9 cellular contexts compared by ENCODE assay signal in genomic region chr22:46035380-46035741, GRCh38. TPM values are rescaled to one million over a fixed set of nuclear protein-coding genes. Genes with fewer than 3 reads are reported as not detected.
DNase-seq lines count a peak whose midpoint lies in the region; ATAC-seq lines count a peak whose summit lies in the region.
"Had no signal": no experiment of that assay in that cellular context is flagged by ENCODE, and none has a peak within 500 bp of the region (broad histone marks: within the 10 kb centered on the region; RNA-seq: fewer than 3 reads in every experiment).

No MANE protein-coding gene starts in this region.

- H3K4me3 Mint-ChIP-seq in T-helper 1 cell treated with Interleukin-12 subunit alpha and Interleukin-12 subunit beta and Interleukin-4 antibody, amounts not matched to agents 30 μg/mL and 1 μg/mL, for 36 hours, result peak overlapping the region; percentile 71
- H3K4me3 Mint-ChIP-seq in activated naive CD8-positive, alpha-beta T cell treated with anti-CD3 and anti-CD28 coated beads, Interleukin-2, amount 10 ng/mL, durations not matched to agents 7 days and 5 days, result peak overlapping the region; percentile 84
- H3K4me3 Mint-ChIP-seq in immature natural killer cell, result peak overlapping the region; percentile 73 to 86 (median 82)

- H3K9me3 ChIP-seq in stomach smooth muscle (ENCODE audit: control insufficient read depth in 2 of 2, low read length in 2 of 2), result no peaks in the 10 kb centered on the region

- peak overlapping the region; percentile 63 to 68 for H3K4me3 ChIP-seq in stomach smooth muscle (ENCODE audit: low read length in 2 of 2)

- H3K27me3 Mint-ChIP-seq in T-helper 1 cell treated with Interleukin-12 subunit alpha and Interleukin-12 subunit beta and Interleukin-4 antibody, amounts not matched to agents 30 μg/mL and 1 μg/mL, for 36 hours (ENCODE audit: low read depth), result no peaks in the 10 kb centered on the region
- H3K27me3 Mint-ChIP-seq in activated naive CD8-positive, alpha-beta T cell treated with anti-CD3 and anti-CD28 coated beads, Interleukin-2, amount 10 ng/mL, durations not matched to agents 7 days and 5 days, result no peaks in the 10 kb centered on the region
- peaks cover 3 to 9% (median 6%) of the 10 kb centered on the region in 3 donors for H3K27me3 Mint-ChIP-seq in immature natural killer cell (ENCODE audit: low read depth in 3 of 3)

- no peaks in the 10 kb centered on the region for H3K27me3 ChIP-seq in stomach smooth muscle (ENCODE audit: control insufficient read depth in 1 of 2, insufficient read depth in 2 of 2, low read length in 2 of 2)

- DNase-seq in T-helper 1 cell, result no peak
- no peak for DNase-seq in activated naive CD8-positive, alpha-beta T cell treated with anti-CD3 and anti-CD28 coated beads, Interleukin-2, amount 10 ng/mL, durations not matched to agents 7 days and 5 days
- no peak for DNase-seq in immature natural killer cell
- no peak for DNase-seq in iPS-NIHi7 (ENCODE audit: extremely low spot score)

- peak overlapping the region; percentile 55 for H3K27ac Mint-ChIP-seq in T-helper 1 cell treated with Interleukin-12 subunit alpha and Interleukin-12 subunit beta and Interleukin-4 antibody, amounts not matched to agents 30 μg/mL and 1 μg/mL, for 36 hours
- H3K27ac Mint-ChIP-seq in activated naive CD8-positive, alpha-beta T cell treated with anti-CD3 and anti-CD28 coated beads, Interleukin-2, amount 10 ng/mL, durations not matched to agents 7 days and 5 days, result peak overlapping the region; percentile 56
- peak overlapping the region; percentile 87 to 96 (median 93) for H3K27ac Mint-ChIP-seq in immature natural killer cell

- POLR2A ChIA-PET in activated naive CD8-positive, alpha-beta T cell treated with anti-CD3 and anti-CD28 coated beads, Interleukin-2, amount 10 ng/mL, durations not matched to agents 7 days and 5 days (lab: Charles Lee), result interaction anchor here (0.6 to 3.1 kb wide), 11 partner anchors 10 to 300 kb away, joined by 3 to 28 read pairs (median 7); partner anchors contain the start of genes GTSE1 and TRMU

- no peaks in the 10 kb centered on the region for H3K36me3 Mint-ChIP-seq in T-helper 1 cell treated with Interleukin-12 subunit alpha and Interleukin-12 subunit beta and Interleukin-4 antibody, amounts not matched to agents 30 μg/mL and 1 μg/mL, for 36 hours (ENCODE audit: low read depth)
- H3K36me3 Mint-ChIP-seq in activated naive CD8-positive, alpha-beta T cell treated with anti-CD3 and anti-CD28 coated beads, Interleukin-2, amount 10 ng/mL, durations not matched to agents 7 days and 5 days, result no peaks in the 10 kb centered on the region
- H3K36me3 Mint-ChIP-seq in immature natural killer cell, result no peaks in the 10 kb centered on the region

- no peaks in the 10 kb centered on the region for H3K9me3 Mint-ChIP-seq in T-helper 1 cell treated with Interleukin-12 subunit alpha and Interleukin-12 subunit beta and Interleukin-4 antibody, amounts not matched to agents 30 μg/mL and 1 μg/mL, for 36 hours
- no peaks in the 10 kb centered on the region for H3K9me3 Mint-ChIP-seq in activated naive CD8-positive, alpha-beta T cell treated with anti-CD3 and anti-CD28 coated beads, Interleukin-2, amount 10 ng/mL, durations not matched to agents 7 days and 5 days
- H3K9me3 Mint-ChIP-seq in immature natural killer cell, result no peaks in the 10 kb centered on the region

- no peak for ATAC-seq in activated naive CD8-positive, alpha-beta T cell treated with anti-CD3 and anti-CD28 coated beads, Interleukin-2, amount 10 ng/mL, durations not matched to agents 7 days and 5 days (ENCODE audit: low read depth)
- ATAC-seq in HG02852 (IDR thresholded peaks at IDR 0.05; ENCODE audit: unreplicated experiment) (no peak), HG03442 (IDR thresholded peaks at IDR 0.05; ENCODE audit: unreplicated experiment) (no peak)

- H3K9ac ChIP-seq in stomach smooth muscle (ENCODE audit: low read length in 2 of 2), result peak overlapping the region; percentile 73 to 74

- H3K4me1 Mint-ChIP-seq in T-helper 1 cell treated with Interleukin-12 subunit alpha and Interleukin-12 subunit beta and Interleukin-4 antibody, amounts not matched to agents 30 μg/mL and 1 μg/mL, for 36 hours (ENCODE audit: low read depth), result peaks cover 17% of the 10 kb centered on the region
- H3K4me1 Mint-ChIP-seq in activated naive CD8-positive, alpha-beta T cell treated with anti-CD3 and anti-CD28 coated beads, Interleukin-2, amount 10 ng/mL, durations not matched to agents 7 days and 5 days, result peaks cover 16% of the 10 kb centered on the region
- H3K4me1 Mint-ChIP-seq in immature natural killer cell, result peaks cover 20 to 21% of the 10 kb centered on the region in 2 donors

- peaks cover 12% of the 10 kb centered on the region for H3K4me1 ChIP-seq in stomach smooth muscle (ENCODE audit: control insufficient read depth, insufficient read depth, low read length)

- no peaks in the 10 kb centered on the region for H3K36me3 ChIP-seq in stomach smooth muscle (ENCODE audit: control insufficient read depth in 2 of 2, insufficient read depth in 2 of 2, low read length in 2 of 2)

- H3K27ac ChIP-seq in stomach smooth muscle (ENCODE audit: low read length), result peak overlapping the region; percentile 53

RNA-seq across cellular contexts. Expression of gene WNT7B, which starts 58.4 kb away (rescaled TPM):
- total RNA-seq in activated naive CD8-positive, alpha-beta T cell treated with anti-CD3 and anti-CD28 coated beads, Interleukin-2, amount 10 ng/mL, durations not matched to agents 7 days and 5 days, result not detected
- polyA plus RNA-seq in immature natural killer cell, result not detected
- total RNA-seq: activated CD8-positive, alpha-beta memory T cell treated with anti-CD3 and anti-CD28 coated beads for 36 hours had no signal
